In genomic region chr2:31228717-31229116, GRCh38 we compare ENCODE assay signal across 26 cellular contexts. TPM values are rescaled to one million over a fixed set of nuclear protein-coding genes. Genes with fewer than 3 reads are reported as not detected.
"Had no signal": no experiment of that assay in that cellular context is flagged by ENCODE, and none has a peak within 500 bp of the region (broad histone marks: within the 10 kb centered on the region; RNA-seq: fewer than 3 reads in every experiment).

No MANE protein-coding gene starts in this region.

- H3K9me3 ChIP-seq: esophagus muscularis mucosa, gastroesophageal sphincter, heart left ventricle, left lung, pancreas, right lobe of liver, thoracic aorta, tibial nerve, upper lobe of left lung had no signal

- H3K27me3 ChIP-seq: dorsolateral prefrontal cortex, esophagus muscularis mucosa, foreskin keratinocyte, heart left ventricle, hepatocyte, neural progenitor cell, right lobe of liver, tibial nerve, upper lobe of left lung had no signal

- H3K9ac ChIP-seq: neural progenitor cell had no signal

- H3K27me3 Mint-ChIP-seq: stimulated activated naive B cell treated with anti-CD40 and anti-IgM and Interleukin-4, amounts not matched to agents 10 μg/mL and 1 μg/mL and 100 μg/mL, for 72 hours had no signal

- H3K9me3 Mint-ChIP-seq: nephron; neural progenitor cell; stimulated activated naive B cell treated with anti-CD40 and anti-IgM and Interleukin-4, amounts not matched to agents 10 μg/mL and 1 μg/mL and 100 μg/mL, for 72 hours; stimulated activated naive CD8-positive, alpha-beta T cell treated with anti-CD3 and anti-CD28 coated beads, Interleukin-15, Interleukin-2, amounts not matched to agents 100 ng/mL and 50 ng/mL, for 24 hours had no signal

- H3K36me3 Mint-ChIP-seq: neural progenitor cell had no signal

- ATAC-seq: foreskin keratinocyte; gastroesophageal sphincter; left lung; naive thymus-derived CD4-positive, alpha-beta T cell; pancreas; right lobe of liver; stimulated activated naive B cell treated with anti-CD40 and anti-IgM and Interleukin-4, amounts not matched to agents 10 μg/mL and 1 μg/mL and 100 μg/mL, for 72 hours had no signal

- H3K4me3 ChIP-seq: dorsolateral prefrontal cortex, esophagus muscularis mucosa, gastroesophageal sphincter, heart left ventricle, hepatocyte, left lung, neural progenitor cell, pancreas, right lobe of liver, thoracic aorta, tibial nerve, upper lobe of left lung had no signal

- H3K79me2 ChIP-seq: hepatocyte had no signal

- H3K4me3 Mint-ChIP-seq: nephron; neural progenitor cell; stimulated activated naive B cell treated with anti-CD40 and anti-IgM and Interleukin-4, amounts not matched to agents 10 μg/mL and 1 μg/mL and 100 μg/mL, for 72 hours; stimulated activated naive CD8-positive, alpha-beta T cell treated with anti-CD3 and anti-CD28 coated beads, Interleukin-15, Interleukin-2, amounts not matched to agents 100 ng/mL and 50 ng/mL, for 24 hours had no signal

- H3K4me1 ChIP-seq: pancreas, right lobe of liver had no signal

- H3K4me2 ChIP-seq: hepatocyte, neural progenitor cell had no signal

- DNase-seq: dorsolateral prefrontal cortex; effector CD4-positive, alpha-beta T cell; foreskin keratinocyte; heart left ventricle; kidney; left lung; mesenchymal stem cell; midbrain; naive thymus-derived CD4-positive, alpha-beta T cell; nucleus accumbens; pancreas; retina; small intestine; stimulated activated CD4-positive, alpha-beta T cell treated with anti-CD3 and anti-CD28 coated beads, Interleukin-15, amount 100 ng/mL, for 24 hours; stimulated activated CD4-positive, alpha-beta T cell treated with anti-CD3 and anti-CD28 coated beads, Interleukin-2, amount 100 ng/mL, for 48 hours; stimulated activated naive B cell treated with anti-CD40 and anti-IgM and Interleukin-4, amounts not matched to agents 10 μg/mL and 1 μg/mL and 100 μg/mL, for 72 hours; upper lobe of left lung had no signal

- H3K4me1 Mint-ChIP-seq: nephron had no signal

- H2AFZ ChIP-seq: hepatocyte, neural progenitor cell had no signal

- H3K36me3 ChIP-seq: esophagus muscularis mucosa, gastroesophageal sphincter, heart left ventricle, left lung, neural progenitor cell, pancreas, right lobe of liver, thoracic aorta, tibial nerve, upper lobe of left lung had no signal

- H3K27ac ChIP-seq: dorsolateral prefrontal cortex, esophagus muscularis mucosa, gastroesophageal sphincter, heart left ventricle, hepatocyte, left lung, neural progenitor cell, pancreas, right lobe of liver, thoracic aorta, tibial nerve, upper lobe of left lung had no signal

- H3K27ac Mint-ChIP-seq: naive thymus-derived CD4-positive, alpha-beta T cell; nephron; neural progenitor cell; stimulated activated naive B cell treated with anti-CD40 and anti-IgM and Interleukin-4, amounts not matched to agents 10 μg/mL and 1 μg/mL and 100 μg/mL, for 72 hours; stimulated activated naive CD8-positive, alpha-beta T cell treated with anti-CD3 and anti-CD28 coated beads, Interleukin-15, Interleukin-2, amounts not matched to agents 100 ng/mL and 50 ng/mL, for 24 hours had no signal

RNA-seq across cellular contexts. Expression of gene CAPN14, which starts 11.4 kb away (rescaled TPM):
- total RNA-seq: tibial nerve had no signal
